ENCODE assay signal across 21 cellular contexts in the genomic region with DNA sequence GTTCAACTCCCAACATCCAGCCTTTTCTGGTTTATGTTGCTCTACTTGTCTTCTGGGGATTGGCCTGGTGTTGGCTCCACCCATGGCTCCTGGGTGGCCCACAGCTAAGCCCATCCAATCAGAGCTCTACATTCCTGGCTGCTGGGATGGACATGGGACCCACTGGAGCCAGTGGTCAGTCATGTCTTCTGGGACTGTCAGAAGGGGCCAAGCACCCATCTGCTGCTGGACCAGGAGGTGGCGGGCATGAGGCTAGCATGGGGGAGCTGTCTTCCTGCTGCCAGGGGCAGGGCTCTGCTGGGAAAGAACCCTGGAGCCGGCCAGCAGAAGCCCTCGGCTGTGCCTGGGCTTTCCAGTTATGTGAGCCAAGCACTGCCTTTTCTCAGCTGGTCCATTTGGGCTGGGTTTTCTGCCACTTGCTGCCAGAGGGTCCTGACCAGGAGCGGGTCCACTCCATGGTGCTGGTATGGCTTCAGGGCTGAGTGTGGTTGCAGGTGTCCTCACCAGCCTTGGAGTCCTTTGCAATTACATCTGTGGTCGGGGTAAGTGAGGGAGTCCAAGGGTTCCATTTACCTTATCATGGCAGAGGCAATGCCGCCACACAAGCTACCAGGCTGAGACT.
"Had no signal": no experiment of that assay in that cellular context is flagged by ENCODE, and none has a peak within 500 bp of the region (broad histone marks: within the 10 kb centered on the region; RNA-seq: fewer than 3 reads in every experiment).

No MANE protein-coding gene starts in this region.

- H3K4me3 Mint-ChIP-seq: activated CD4-positive, alpha-beta T cell treated with anti-CD3 and anti-CD28 coated beads for 36 hours; activated T-helper 1 cell treated with anti-CD3 and anti-CD28 coated beads, Interleukin-12 subunit alpha, Interleukin-12 subunit beta, Interleukin-2, Interleukin-4 antibody, amounts not matched to agents 30 ng/mL and 10 ng/mL and 1 ng/mL, durations not matched to agents 14 hours and 24 hours and 36 hours; dendritic cell treated with granulocyte-macrophage colony-stimulating factor and Interleukin-4, amounts not matched to agents 40 ng/mL and 50 ng/mL, for 4 days; natural killer cell; stimulated activated naive CD8-positive, alpha-beta T cell treated with anti-CD3 and anti-CD28 coated beads, Interleukin-15, amount 100 ng/mL, for 72 hours; T-helper 2 cell treated with Interferon-gamma antibody and Interleukin-4, amounts not matched to agents 5 μg/mL and 100 μg/mL, for 36 hours had no signal

- H3K36me3 Mint-ChIP-seq: natural killer cell had no signal

- H3K79me2 ChIP-seq: parathyroid adenoma had no signal

- H3K9ac ChIP-seq: parathyroid adenoma had no signal

- ATAC-seq: activated CD4-positive, alpha-beta T cell treated with anti-CD3 and anti-CD28 coated beads for 36 hours; activated naive CD4-positive, alpha-beta T cell treated with anti-CD3 and anti-CD28 coated beads, Interleukin-2, amount 50 U/mL, for 72 hours; stimulated activated naive CD8-positive, alpha-beta T cell treated with anti-CD3 and anti-CD28 coated beads, Interleukin-15, amount 100 ng/mL, for 72 hours had no signal

- H3K27ac Mint-ChIP-seq: activated CD4-positive, alpha-beta T cell treated with anti-CD3 and anti-CD28 coated beads for 36 hours; activated naive CD4-positive, alpha-beta T cell treated with anti-CD3 and anti-CD28 coated beads, Interleukin-2, amount 50 U/mL, for 72 hours; activated T-helper 1 cell treated with anti-CD3 and anti-CD28 coated beads, Interleukin-12 subunit alpha, Interleukin-12 subunit beta, Interleukin-2, Interleukin-4 antibody, amounts not matched to agents 30 ng/mL and 10 ng/mL and 1 ng/mL, durations not matched to agents 14 hours and 24 hours and 36 hours; dendritic cell treated with granulocyte-macrophage colony-stimulating factor and Interleukin-4, amounts not matched to agents 40 ng/mL and 50 ng/mL, for 4 days; natural killer cell; stimulated activated naive CD8-positive, alpha-beta T cell treated with anti-CD3 and anti-CD28 coated beads, Interleukin-15, amount 100 ng/mL, for 72 hours; T-helper 2 cell treated with Interferon-gamma antibody and Interleukin-4, amounts not matched to agents 5 μg/mL and 100 μg/mL, for 36 hours had no signal

- H3K27me3 Mint-ChIP-seq: stimulated activated naive CD8-positive, alpha-beta T cell treated with anti-CD3 and anti-CD28 coated beads, Interleukin-15, amount 100 ng/mL, for 72 hours had no signal

- H3K36me3 ChIP-seq: adrenal gland, neutrophil, suprapubic skin, transverse colon, vagina had no signal

- H3K9me3 Mint-ChIP-seq: dendritic cell treated with granulocyte-macrophage colony-stimulating factor and Interleukin-4, amounts not matched to agents 40 ng/mL and 50 ng/mL, for 4 days; natural killer cell; T-helper 2 cell treated with Interferon-gamma antibody and Interleukin-4, amounts not matched to agents 5 μg/mL and 100 μg/mL, for 36 hours had no signal

- H3K4me3 ChIP-seq: adrenal gland, suprapubic skin, transverse colon, vagina had no signal

- H3K4me1 Mint-ChIP-seq: activated CD4-positive, alpha-beta T cell treated with anti-CD3 and anti-CD28 coated beads for 36 hours; natural killer cell; stimulated activated naive CD8-positive, alpha-beta T cell treated with anti-CD3 and anti-CD28 coated beads, Interleukin-15, amount 100 ng/mL, for 72 hours had no signal

- FAIRE-seq: bronchial epithelial cell, TTC549 had no signal

- H3K9me3 ChIP-seq: adrenal gland, neutrophil, suprapubic skin, transverse colon, vagina had no signal

- H3K27me3 ChIP-seq: adrenal gland, suprapubic skin, vagina had no signal

- H2AFZ ChIP-seq: parathyroid adenoma had no signal

- H3K4me1 ChIP-seq: adrenal gland, parathyroid adenoma, suprapubic skin, transverse colon, vagina had no signal

- H3K27ac ChIP-seq: adrenal gland, neutrophil, parathyroid adenoma, suprapubic skin, transverse colon, vagina had no signal

- DNase-seq: activated CD4-positive, alpha-beta T cell treated with anti-CD3 and anti-CD28 coated beads for 36 hours; activated CD4-positive, alpha-beta T cell treated with anti-CD3 and anti-CD28 coated beads, Interleukin-2, amount 50 U/mL, for 48 hours; activated gamma-delta T cell treated with Interleukin-2 at 50 U/mL for 16 hours; adrenal gland; effector CD8-positive, alpha-beta T cell; hippocampal formation; kidney glomerular epithelial cell; mesendoderm; natural killer cell; stimulated activated naive CD8-positive, alpha-beta T cell treated with anti-CD3 and anti-CD28 coated beads, Interleukin-15, amount 100 ng/mL, for 72 hours; transverse colon had no signal
